Comparison of ENCODE assay signal across 19 cellular contexts in genomic region chr4:169803417-169803816, GRCh38.
"Had no signal": no experiment of that assay in that cellular context is flagged by ENCODE, and none has a peak within 500 bp of the region (broad histone marks: within the 10 kb centered on the region; RNA-seq: fewer than 3 reads in every experiment).

No MANE protein-coding gene starts in this region.

- H3K27ac ChIP-seq: PC-9, Peyer's patch, SJCRH30 had no signal

- DNase-seq: MG63, NCI-H1092, NCI-H1105 treated with DMSO at 0.1 percent for 48 hours, NCI-H1417 treated with DMSO at 0.1 percent for 48 hours, NCI-H146, NCI-H1694 treated with DMSO at 0.1 percent for 48 hours, NCI-H1930, NCI-H2081, NCI-H2107, NCI-H2227 treated with DMSO at 0.1 percent for 48 hours, NCI-H524, NCI-H526 treated with DMSO at 0.1 percent for 48 hours, NCI-H748 treated with DMSO at 0.1 percent for 48 hours, PC-9, Peyer's patch, SHP77 treated with DMSO at 0.1 percent for 48 hours, SJCRH30 had no signal

- ATAC-seq: Right ventricle myocardium inferior, SK-N-SH treated with all-trans-retinoic acid at 6 μM for 48 hours had no signal

- H3K27me3 ChIP-seq: MG63, Peyer's patch, SJCRH30 had no signal

- H3K4me3 ChIP-seq: MG63, PC-9, Peyer's patch, SJCRH30 had no signal

- H3K4me1 ChIP-seq: Peyer's patch had no signal

- H3K9me3 ChIP-seq: MG63, Peyer's patch, SJCRH30 had no signal

- H3K36me3 ChIP-seq: MG63, Peyer's patch, SJCRH30 had no signal
